In genomic region chr15:76190767-76191538, GRCh38 we compare ENCODE assay signal across 8 cellular contexts.
DNase-seq lines count a peak whose midpoint lies in the region; ATAC-seq and TF ChIP-seq lines count a peak whose summit lies in the region.

No MANE protein-coding gene starts in this region.

- ATAC-seq in HG02885 (IDR thresholded peaks at IDR 0.05; ENCODE audit: poor library complexity, unreplicated experiment): peak; percentile 92

- DNase-seq in NCI-H510A treated with DMSO at 0.1 percent for 48 hours (lab: John Stamatoyannopoulos, UW): peak; percentile 32
- no peak for DNase-seq in NCI-H510A (lab: John Stamatoyannopoulos, UW)
- peak; percentile 11 for DNase-seq in NCI-H2107 treated with DMSO at 0.1 percent for 48 hours (lab: John Stamatoyannopoulos, UW; ENCODE audit: unreplicated experiment)
- peak; percentile 90 for DNase-seq in WERI-Rb-1
- peak; percentile 30 for DNase-seq in brain pericyte (ENCODE audit: low read depth, low spot score)
- peak; percentile 72 for DNase-seq in iris pigment epithelial cell (ENCODE audit: low read depth)
- peak; percentile 20 to 60 for DNase-seq in stimulated activated CD4-positive, alpha-beta T cell treated with anti-CD3 and anti-CD28 coated beads, Interleukin-15, amount 100 ng/mL, for 1 hour (ENCODE audit: low read depth in 1 of 2, low spot score in 1 of 2)

- peak overlapping the region; percentile 70 for H3K27ac ChIP-seq in WERI-Rb-1

- no peaks in the 10 kb centered on the region for H3K27me3 ChIP-seq in WERI-Rb-1 (ENCODE audit: insufficient read depth, low read depth, severe bottlenecking)

- TF ChIP-seq CTCF in WERI-Rb-1 (IDR thresholded peaks at IDR 0.05; ENCODE audit: low read depth, low read length): peak; percentile 93

- H3K36me3 ChIP-seq in WERI-Rb-1: no peaks in the 10 kb centered on the region

- peak overlapping the region; percentile 29 for H3K4me3 ChIP-seq in WERI-Rb-1 (ENCODE audit: low read depth, low read length)

- H3K9me3 ChIP-seq in WERI-Rb-1 (ENCODE audit: severe bottlenecking): no peaks in the 10 kb centered on the region
